In genomic region chr5:144028058-144028457, GRCh38 we compare ENCODE assay signal across 12 cellular contexts.
A peak's percentile ranks its signal among the peaks of the same experiment; 100 is the strongest.
DNase-seq lines count a peak whose midpoint lies in the region; ATAC-seq and TF ChIP-seq lines count a peak whose summit lies in the region.
"Had no signal": no experiment of that assay in that cellular context is flagged by ENCODE, and none has a peak within 500 bp of the region (broad histone marks: within the 10 kb centered on the region; RNA-seq: fewer than 3 reads in every experiment).

No MANE protein-coding gene starts in this region.

- H3K27me3 ChIP-seq in body of pancreas (no peaks in the 10 kb centered on the region), hepatocyte (no peaks in the 10 kb centered on the region), uterus (no peaks in the 10 kb centered on the region)

- H4K20me1 ChIP-seq in hepatocyte (ENCODE audit: insufficient read depth, poor library complexity, severe bottlenecking), result no peaks in the 10 kb centered on the region

- intact Hi-C loops in body of pancreas (cut with DNase I) (no loop called here), uterus (cut with DNase I; ENCODE audit: low total_unique reads) (no loop called here)
- intact Hi-C loops in activated T-helper 1 cell treated with anti-CD3 and anti-CD28 coated beads, Interleukin-12 subunit alpha, Interleukin-12 subunit beta, Interleukin-2, Interleukin-4 antibody, amounts not matched to agents 30 ng/mL and 10 ng/mL and 1 ng/mL, durations not matched to agents 14 hours and 24 hours and 36 hours (cut with micrococcal nuclease), result no loop called here

- H3K4me2 ChIP-seq in hepatocyte, result peak overlapping the region; percentile 56

- no peaks in the 10 kb centered on the region for H3K4me1 Mint-ChIP-seq in activated T-helper 1 cell treated with anti-CD3 and anti-CD28 coated beads, Interleukin-12 subunit alpha, Interleukin-12 subunit beta, Interleukin-2, Interleukin-4 antibody, amounts not matched to agents 30 ng/mL and 10 ng/mL and 1 ng/mL, durations not matched to agents 14 hours and 24 hours and 36 hours (ENCODE audit: low read depth)

- no peak overlapping the region for H3K4me3 ChIP-seq in body of pancreas
- no peak overlapping the region for H3K4me3 ChIP-seq in hepatocyte
- no peak overlapping the region for H3K4me3 ChIP-seq in uterus
- H3K4me3 ChIP-seq: SJSA1 had no signal

- H3K36me3 ChIP-seq in body of pancreas (replicated peaks in 1 of 2; ENCODE audit: insufficient read depth in 1 of 2, low read depth in 2 of 2) (no peaks in the 10 kb centered on the region), hepatocyte (replicated peaks; ENCODE audit: insufficient read depth, low read depth) (no peaks in the 10 kb centered on the region), uterus (no peaks in the 10 kb centered on the region)
- H3K36me3 ChIP-seq: SJSA1 had no signal

- H3K27ac Mint-ChIP-seq in activated T-helper 1 cell treated with anti-CD3 and anti-CD28 coated beads, Interleukin-12 subunit alpha, Interleukin-12 subunit beta, Interleukin-2, Interleukin-4 antibody, amounts not matched to agents 30 ng/mL and 10 ng/mL and 1 ng/mL, durations not matched to agents 14 hours and 24 hours and 36 hours, result no peak overlapping the region
- H3K27ac Mint-ChIP-seq: natural killer cell treated with Interleukin-12 subunit alpha and Interleukin-12 subunit beta and Interleukin-15 and Interleukin-18, amount 100 ng/mL, for 72 hours had no signal

- WGBS in body of pancreas, 2 donors, result 13 to 17% methylated on average over 2 of the region's 2 CpGs
- WGBS in hepatocyte (ENCODE audit: low lambda C conversion rate, missing lambda C conversion rate), result 45% methylated on average over 2 of the region's 2 CpGs

- DNase-seq in SHP77 (lab: John Stamatoyannopoulos, UW) (peak; percentile 26 to 51), SHP77 treated with DMSO at 0.1 percent for 48 hours (lab: John Stamatoyannopoulos, UW) (no peak), body of pancreas (peak in 3 of 4 donors; percentile 19 to 34 (median 25)), hepatocyte (ENCODE audit: low spot score) (peak; percentile 68), uterus (peak; percentile 23 to 26), amniotic stem cell (lab: John Stamatoyannopoulos, UW) (no peak)
- DNase-seq in activated T-helper 1 cell treated with anti-CD3 and anti-CD28 coated beads, Interleukin-12 subunit alpha, Interleukin-12 subunit beta, Interleukin-2, Interleukin-4 antibody, amounts not matched to agents 30 ng/mL and 10 ng/mL and 1 ng/mL, durations not matched to agents 14 hours and 24 hours and 36 hours (ENCODE audit: low spot score), result no peak
- DNase-seq: activated CD4-positive, alpha-beta T cell treated with anti-CD3 and anti-CD28 coated beads, Interleukin-2, amount 50 U/mL, for 1 hour had no signal

- H2AFZ ChIP-seq in hepatocyte, result no peak overlapping the region

- H3K27me3 Mint-ChIP-seq in activated T-helper 1 cell treated with anti-CD3 and anti-CD28 coated beads, Interleukin-12 subunit alpha, Interleukin-12 subunit beta, Interleukin-2, Interleukin-4 antibody, amounts not matched to agents 30 ng/mL and 10 ng/mL and 1 ng/mL, durations not matched to agents 14 hours and 24 hours and 36 hours (ENCODE audit: insufficient read depth), result peaks cover 12% of the 10 kb centered on the region

- no peaks in the 10 kb centered on the region for H3K4me1 ChIP-seq in body of pancreas
- peaks cover 17% of the 10 kb centered on the region for H3K4me1 ChIP-seq in hepatocyte (ENCODE audit: insufficient read depth)
- H3K4me1 ChIP-seq in uterus, result no peaks in the 10 kb centered on the region
- H3K4me1 ChIP-seq: SJSA1 had no signal

- H3K79me2 ChIP-seq in hepatocyte, result no peaks in the 10 kb centered on the region

- H3K36me3 Mint-ChIP-seq in activated T-helper 1 cell treated with anti-CD3 and anti-CD28 coated beads, Interleukin-12 subunit alpha, Interleukin-12 subunit beta, Interleukin-2, Interleukin-4 antibody, amounts not matched to agents 30 ng/mL and 10 ng/mL and 1 ng/mL, durations not matched to agents 14 hours and 24 hours and 36 hours (ENCODE audit: low read depth), result no peaks in the 10 kb centered on the region
- H3K36me3 Mint-ChIP-seq: natural killer cell treated with Interleukin-12 subunit alpha and Interleukin-12 subunit beta and Interleukin-15 and Interleukin-18, amount 100 ng/mL, for 72 hours had no signal

- peak overlapping the region; percentile 32 to 72 (median 62) for H3K27ac ChIP-seq in body of pancreas
- peak overlapping the region; percentile 68 for H3K27ac ChIP-seq in hepatocyte
- peak overlapping the region; percentile 60 to 71 for H3K27ac ChIP-seq in uterus
- H3K27ac ChIP-seq: C4-2B, SJSA1 had no signal

- H3K9me3 ChIP-seq in body of pancreas, result no peaks in the 10 kb centered on the region
- H3K9me3 ChIP-seq in hepatocyte (ENCODE audit: low read depth), result no peaks in the 10 kb centered on the region
- no peaks in the 10 kb centered on the region for H3K9me3 ChIP-seq in uterus
- H3K9me3 ChIP-seq: SJSA1 had no signal

- TF ChIP-seq POLR2A in body of pancreas (IDR thresholded peaks at IDR 0.05) (no peak), uterus (IDR thresholded peaks at IDR 0.05) (no peak)

- no peaks in the 10 kb centered on the region for H3K9me2 ChIP-seq in hepatocyte (replicated peaks; ENCODE audit: insufficient read depth)

- ATAC-seq in body of pancreas (peak; percentile 23), HG02588 (IDR thresholded peaks at IDR 0.05; ENCODE audit: unreplicated experiment) (no peak)
- ATAC-seq: natural killer cell treated with Interleukin-12 subunit alpha and Interleukin-12 subunit beta and Interleukin-15 and Interleukin-18, amount 100 ng/mL, for 72 hours had no signal

- no peaks in the 10 kb centered on the region for H3K9me3 Mint-ChIP-seq in activated T-helper 1 cell treated with anti-CD3 and anti-CD28 coated beads, Interleukin-12 subunit alpha, Interleukin-12 subunit beta, Interleukin-2, Interleukin-4 antibody, amounts not matched to agents 30 ng/mL and 10 ng/mL and 1 ng/mL, durations not matched to agents 14 hours and 24 hours and 36 hours
- H3K9me3 Mint-ChIP-seq: natural killer cell treated with Interleukin-12 subunit alpha and Interleukin-12 subunit beta and Interleukin-15 and Interleukin-18, amount 100 ng/mL, for 72 hours had no signal

- H3K4me3 Mint-ChIP-seq in activated T-helper 1 cell treated with anti-CD3 and anti-CD28 coated beads, Interleukin-12 subunit alpha, Interleukin-12 subunit beta, Interleukin-2, Interleukin-4 antibody, amounts not matched to agents 30 ng/mL and 10 ng/mL and 1 ng/mL, durations not matched to agents 14 hours and 24 hours and 36 hours, result no peak overlapping the region
- H3K4me3 Mint-ChIP-seq: natural killer cell treated with Interleukin-12 subunit alpha and Interleukin-12 subunit beta and Interleukin-15 and Interleukin-18, amount 100 ng/mL, for 72 hours had no signal

- TF ChIP-seq CTCF in body of pancreas (IDR thresholded peaks at IDR 0.05) (no peak), hepatocyte (IDR thresholded peaks at IDR 0.05; ENCODE audit: poor library complexity) (no peak), uterus (IDR thresholded peaks at IDR 0.05) (no peak)

Comparison
In these comparisons a context has a peak if more than half of its experiments do, and no peak if none do; other contexts are left out.
1. DNase-seq: peak in SHP77 (2 of 2), body of pancreas (3 of 4), hepatocyte (single experiment) and uterus (2 of 2); none in SHP77 treated with DMSO at 0.1 percent for 48 hours (single experiment), activated T-helper 1 cell treated with anti-CD3 and anti-CD28 coated beads, Interleukin-12 subunit alpha, Interleukin-12 subunit beta, Interleukin-2, Interleukin-4 antibody, amounts not matched to agents 30 ng/mL and 10 ng/mL and 1 ng/mL, durations not matched to agents 14 hours and 24 hours and 36 hours (single experiment) and amniotic stem cell (single experiment).
2. Peak in every context shown above with its lines, with median percentiles within 50 percentile points of each other: H3K27ac ChIP-seq.